ENCODE assay signal across 12 cellular contexts in the genomic region with DNA sequence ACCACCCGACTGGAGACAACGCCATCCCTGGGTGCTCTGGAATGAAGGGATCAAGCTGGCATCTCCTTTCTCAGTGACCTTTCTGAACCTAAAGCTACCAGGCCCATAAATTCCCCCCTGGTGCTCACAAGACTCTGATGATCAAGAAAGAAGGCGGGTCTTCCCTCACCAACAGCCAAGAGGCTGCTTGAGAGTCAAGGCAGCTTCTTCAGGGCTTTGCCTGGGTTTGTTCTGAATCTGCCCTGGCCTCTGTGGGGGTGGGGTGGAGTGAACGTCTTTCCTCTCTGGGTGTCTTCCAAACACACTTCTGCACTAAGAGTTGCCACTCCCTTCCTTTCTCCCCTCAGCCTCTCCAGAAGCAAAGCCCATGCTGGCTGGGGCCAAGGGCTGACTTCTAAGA.
A peak's percentile ranks its signal among the peaks of the same experiment; 100 is the strongest.
DNase-seq lines count a peak whose midpoint lies in the region; ATAC-seq and TF ChIP-seq lines count a peak whose summit lies in the region.
"Had no signal": no experiment of that assay in that cellular context is flagged by ENCODE, and none has a peak within 500 bp of the region (broad histone marks: within the 10 kb centered on the region; RNA-seq: fewer than 3 reads in every experiment).

No MANE protein-coding gene starts in this region.

- peak; percentile 20 for DNase-seq in CMK (ENCODE audit: low read depth)
- DNase-seq in activated CD4-positive, alpha-beta T cell treated with anti-CD3 and anti-CD28 coated beads for 48 hours: peak; percentile 75
- DNase-seq in activated naive CD4-positive, alpha-beta T cell treated with anti-CD3 and anti-CD28 coated beads, Interleukin-2, amount 50 U/mL, for 16 hours: peak; percentile 50
- peak; percentile 71 for DNase-seq in stimulated activated CD4-positive, alpha-beta T cell treated with anti-CD3 and anti-CD28 coated beads, Interleukin-1b, Interleukin-23, amount 100 ng/mL, for 48 hours
- no peak for DNase-seq in GM10248 (ENCODE audit: extremely low spot score)
- DNase-seq in NCI-H1105 (lab: John Stamatoyannopoulos, UW): no peak
- DNase-seq: IMR-90, mesenchymal stem cell, NCI-H1417 had no signal

- ATAC-seq in HG03097 (IDR thresholded peaks at IDR 0.05; ENCODE audit: low FRiP score, unreplicated experiment) (no peak), GM21423 (IDR thresholded peaks at IDR 0.05; ENCODE audit: unreplicated experiment) (no peak)
- ATAC-seq: GM12878 had no signal

- CTCF ChIA-PET in GM10248 (lab: Yijun Ruan, JAX): no interaction called here

- TF ChIP-seq CTCF in GM10248 (IDR thresholded peaks at IDR 0.05; ENCODE audit: control extremely low read depth, extremely low read depth, low read depth, missing control alignments): no peak

- POLR2A ChIA-PET in GM10248 (lab: Yijun Ruan, JAX): no interaction called here

Comparison
In these comparisons a context has a peak if more than half of its experiments do, and no peak if none do; other contexts are left out.
1. DNase-seq: peak in CMK (single experiment), activated CD4-positive, alpha-beta T cell treated with anti-CD3 and anti-CD28 coated beads for 48 hours (single experiment), activated naive CD4-positive, alpha-beta T cell treated with anti-CD3 and anti-CD28 coated beads, Interleukin-2, amount 50 U/mL, for 16 hours (single experiment) and stimulated activated CD4-positive, alpha-beta T cell treated with anti-CD3 and anti-CD28 coated beads, Interleukin-1b, Interleukin-23, amount 100 ng/mL, for 48 hours (single experiment); none in GM10248 (single experiment) and NCI-H1105 (single experiment).